ENCODE assay signal across 17 cellular contexts in the genomic region with DNA sequence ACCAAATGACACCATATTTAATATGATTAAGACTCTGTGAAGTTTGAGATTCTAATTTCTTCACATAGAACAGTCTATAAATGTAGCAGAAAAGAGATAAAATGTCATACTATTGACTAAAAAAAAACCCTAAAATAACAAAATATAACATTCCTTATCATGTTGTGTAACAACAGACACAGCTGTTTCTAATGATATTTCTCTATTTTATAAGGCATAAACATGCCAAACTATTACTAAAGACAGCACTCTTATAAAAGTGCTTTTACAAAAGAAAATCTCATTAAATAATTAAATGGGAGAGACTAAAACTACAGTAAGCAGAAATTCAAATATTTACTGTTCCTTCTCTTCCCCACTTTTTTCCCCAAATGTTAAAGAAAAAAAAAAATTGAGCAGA. TPM values are rescaled to one million over a fixed set of nuclear protein-coding genes. Genes with fewer than 3 reads are reported as not detected.
DNase-seq lines count a peak whose midpoint lies in the region; ATAC-seq, FAIRE-seq and TF ChIP-seq lines count a peak whose summit lies in the region.
"Had no signal": no experiment of that assay in that cellular context is flagged by ENCODE, and none has a peak within 500 bp of the region (broad histone marks: within the 10 kb centered on the region; RNA-seq: fewer than 3 reads in every experiment).

No MANE protein-coding gene starts in this region.

- FAIRE-seq in endometrium (lab: Jason Lieb, UNC) (peak; percentile 91), frontal cortex (lab: Jason Lieb, UNC) (peak; percentile 13), GM12891 (lab: Jason Lieb, UNC) (no peak)
- FAIRE-seq: D721Med, GM12892, GM18507 had no signal

- DNase-seq in fibroblast of peridontal ligament (ENCODE audit: extremely low read depth) (peak; percentile 62), frontal cortex (ENCODE audit: low spot score in 2 of 2) (no peak), CD14-positive monocyte (ENCODE audit: low spot score) (no peak), GM12891 (ENCODE audit: insufficient read length, low spot score) (no peak)
- DNase-seq: ACHN; BE2C; C1 segment of cervical spinal cord; Caco-2; CD4-positive, alpha-beta T cell; GM23248 had no signal

- no peaks in the 10 kb centered on the region for H3K36me3 Mint-ChIP-seq in CD14-positive monocyte

- H3K27ac Mint-ChIP-seq in CD14-positive monocyte, result no peak overlapping the region
- H3K27ac Mint-ChIP-seq: CD4-positive, alpha-beta T cell had no signal

- H3K9me3 Mint-ChIP-seq in CD14-positive monocyte, result no peaks in the 10 kb centered on the region

- H3K27me3 Mint-ChIP-seq in CD14-positive monocyte (ENCODE audit: low read depth in 3 of 3), result peaks cover 0 to under 1% (median 0%) of the 10 kb centered on the region in 3 donors
- H3K27me3 Mint-ChIP-seq: CD4-positive, alpha-beta T cell had no signal

- H3K4me1 Mint-ChIP-seq in CD14-positive monocyte, result no peaks in the 10 kb centered on the region

- no peak for TF ChIP-seq POLR2A in GM12891 (IDR thresholded peaks at IDR 0.05; ENCODE audit: low read depth, low read length)

- no peak overlapping the region for H3K4me3 Mint-ChIP-seq in CD14-positive monocyte
- H3K4me3 Mint-ChIP-seq: CD4-positive, alpha-beta T cell had no signal

- no peak for TF ChIP-seq CTCF in CD14-positive monocyte (IDR thresholded peaks at IDR 0.05)

- ATAC-seq in GM19467 (IDR thresholded peaks at IDR 0.05; ENCODE audit: unreplicated experiment) (no peak), GM18907 (IDR thresholded peaks at IDR 0.05; ENCODE audit: unreplicated experiment) (no peak)

- intact Hi-C loops in CD14-positive monocyte (cut with micrococcal nuclease), result no loop called here

TF ChIP-seq in GM12891, 5 proteins besides CTCF, POLR2A, EP300 and RAD21:
- TF ChIP-seq POU2F2 (IDR thresholded peaks at IDR 0.05; ENCODE audit: low read depth, low read length) (no peak), SPI1 (IDR thresholded peaks at IDR 0.05; ENCODE audit: low read depth, low read length) (no peak), PAX5 (IDR thresholded peaks at IDR 0.05; ENCODE audit: insufficient read depth, low read length, severe bottlenecking) (no peak), POLR2AphosphoS5 (IDR thresholded peaks at IDR 0.05; ENCODE audit: low read depth, low read length) (no peak)
TF ChIP-seq in GM12891: peak in this region for 0.

RNA-seq across cellular contexts. Expression of a gene that starts 49.4 kb away (rescaled TPM):
- total RNA-seq in frontal cortex, result 34.6 TPM
- not detected for polyA plus RNA-seq in CD14-positive monocyte
- polyA plus RNA-seq in GM12891 (2012; ENCODE audit: low read depth, missing spikeins), result 0.03 TPM
- total RNA-seq: Caco-2, HT1080 had no signal
